2 cellular contexts compared by ENCODE assay signal in genomic region chr14:72892879-72893635, GRCh38.
A peak's percentile ranks its signal among the peaks of the same experiment; 100 is the strongest.
TF ChIP-seq lines count a peak whose summit lies in the region.

No MANE protein-coding gene starts in this region.

TF ChIP-seq in A549, 52 proteins besides CTCF, POLR2A, EP300 and RAD21 (continued from another document):
- no peak for TF ChIP-seq ELK1 (IDR thresholded peaks at IDR 0.05; ENCODE audit: low read depth, low read length)
- TF ChIP-seq MAX (IDR thresholded peaks at IDR 0.05) = no peak
- no peak for TF ChIP-seq RCOR1 (IDR thresholded peaks at IDR 0.05; ENCODE audit: low read depth, low read length)
- TF ChIP-seq MYC (IDR thresholded peaks at IDR 0.05; ENCODE audit: borderline replicate concordance, low read length) = no peak
- TF ChIP-seq ZSCAN20 (CRISPR knock-in tag; IDR thresholded peaks at IDR 0.05) = no peak
- TF ChIP-seq JUN (IDR thresholded peaks at IDR 0.05) = no peak
- no peak for TF ChIP-seq NPAS2 (CRISPR knock-in tag; IDR thresholded peaks at IDR 0.05; ENCODE audit: borderline replicate concordance)
- TF ChIP-seq HES2 (IDR thresholded peaks at IDR 0.05) = no peak
- no peak for TF ChIP-seq HEYL (CRISPR knock-in tag; IDR thresholded peaks at IDR 0.05)
- TF ChIP-seq E2F6 (IDR thresholded peaks at IDR 0.05; ENCODE audit: borderline replicate concordance, low read depth) = no peak

TF ChIP-seq in Ishikawa, 13 proteins besides CTCF, POLR2A, EP300 and RAD21:
- TF ChIP-seq REST (IDR thresholded peaks at IDR 0.05; ENCODE audit: low read depth) = no peak
- 0 out of 2 replicates have a peak, but pooled peaks have one; percentile 4 for TF ChIP-seq ZBTB7A (IDR thresholded peaks at IDR 0.05; ENCODE audit: low read depth)
- TF ChIP-seq TCF12 (IDR thresholded peaks at IDR 0.05; ENCODE audit: low read depth) = peak; percentile 24; the same call in 1 of the 2 replicates
TF ChIP-seq in Ishikawa: peak in this region for 2.
